1 cellular context compared by ENCODE assay signal in genomic region chr9:112021742-112022141, GRCh38.
TF ChIP-seq lines count a peak whose summit lies in the region.

No MANE protein-coding gene starts in this region.

TF ChIP-seq in SK-N-SH, 30 proteins besides CTCF, POLR2A, EP300 and RAD21 (continued from another document):
- TF ChIP-seq IRF3 (IDR thresholded peaks at IDR 0.05; ENCODE audit: low read depth, low read length) (no peak), NFIC (IDR thresholded peaks at IDR 0.05; ENCODE audit: borderline replicate concordance) (no peak), EZH2phosphoT487 (IDR thresholded peaks at IDR 0.05; ENCODE audit: borderline replicate concordance, low read depth) (no peak), RFX5 (IDR thresholded peaks at IDR 0.05; ENCODE audit: low read length) (no peak), GATA2 (CRISPR knock-in tag; IDR thresholded peaks at IDR 0.05) (no peak), FOSL2 (IDR thresholded peaks at IDR 0.05; ENCODE audit: borderline replicate concordance, low read depth) (no peak), NRF1 (IDR thresholded peaks at IDR 0.05; ENCODE audit: low read depth, low read length) (no peak)
- TF ChIP-seq, protein P1, sequence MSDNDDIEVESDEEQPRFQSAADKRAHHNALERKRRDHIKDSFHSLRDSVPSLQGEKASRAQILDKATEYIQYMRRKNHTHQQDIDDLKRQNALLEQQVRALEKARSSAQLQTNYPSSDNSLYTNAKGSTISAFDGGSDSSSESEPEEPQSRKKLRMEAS (IDR thresholded peaks at IDR 0.05; ENCODE audit: low read depth) = no peak
